16 cellular contexts compared by ENCODE assay signal in genomic region chr13:97436845-97437244, GRCh38. TPM values are rescaled to one million over a fixed set of nuclear protein-coding genes. Genes with fewer than 3 reads are reported as not detected.
A peak's percentile ranks its signal among the peaks of the same experiment; 100 is the strongest.
DNase-seq lines count a peak whose midpoint lies in the region; ATAC-seq, FAIRE-seq and TF ChIP-seq lines count a peak whose summit lies in the region.
"Had no signal": no experiment of that assay in that cellular context is flagged by ENCODE, and none has a peak within 500 bp of the region (broad histone marks: within the 10 kb centered on the region; RNA-seq: fewer than 3 reads in every experiment).

No MANE protein-coding gene starts in this region.

- no peak for DNase-seq in HepG2 (ENCODE audit: low spot score)
- DNase-seq in right lobe of liver, result no peak
- DNase-seq in K562 (ENCODE audit: extremely low read depth in 1 of 4, low spot score in 3 of 4), result no peak
- DNase-seq in memory B cell (ENCODE audit: low spot score in 2 of 2), result no peak
- DNase-seq in activated naive CD4-positive, alpha-beta T cell treated with anti-CD3 and anti-CD28 coated beads, Interleukin-2, amount 50 U/mL, for 16 hours, result no peak
- no peak for DNase-seq in stimulated activated CD4-positive, alpha-beta T cell treated with anti-CD3 and anti-CD28 coated beads, Interleukin-4, amount 100 ng/mL, for 24 hours
- no peak for DNase-seq in foreskin melanocyte
- no peak for DNase-seq in endothelial cell (ENCODE audit: low spot score)
- DNase-seq: activated CD4-positive, alpha-beta T cell treated with anti-CD3 and anti-CD28 coated beads, Interleukin-2, amount 50 U/mL, for 1 hour; brain microvascular endothelial cell; DMS153; NCI-H1436; NCI-H524; transverse colon had no signal

- H4K20me1 ChIP-seq in HepG2 (ENCODE audit: insufficient read depth, low read length) (no peaks in the 10 kb centered on the region), K562 (replicated peaks; ENCODE audit: control insufficient read depth, insufficient read depth, low read length) (no peaks in the 10 kb centered on the region)

- intact Hi-C loops in HepG2 (cut with micrococcal nuclease; ENCODE audit: unreplicated experiment), result loop anchor here (10.0 kb wide), 1 partner anchor 212 kb away; the partner anchor contains the start of gene MBNL2
- intact Hi-C loops in right lobe of liver (cut with DNase I), result no loop called here
- intact Hi-C loops in K562 (cut with micrococcal nuclease), result loop anchor here (10.0 kb wide), 2 partner anchors 212 to 1762 kb away; partner anchors contain the start of genes DNAJC3 and MBNL2

- TF ChIP-seq EP300 in HepG2 (IDR thresholded peaks at IDR 0.05; ENCODE audit: low read depth in 2 of 2, low read length in 2 of 2) (no peak), HepG2 (CRISPR knock-in tag; IDR thresholded peaks at IDR 0.05; ENCODE audit: borderline replicate concordance) (no peak), K562 (IDR thresholded peaks at IDR 0.05; ENCODE audit: low read length) (no peak)

- H3K4me1 ChIP-seq in HepG2 (ENCODE audit: insufficient read depth, low read length) (peaks cover 48% of the 10 kb centered on the region), right lobe of liver (peaks cover 0 to 12% (median 1%) of the 10 kb centered on the region in 4 donors), K562 (replicated peaks in 1 of 2; ENCODE audit: control insufficient read depth in 2 of 2, insufficient read depth in 2 of 2, low read length in 2 of 2) (peaks cover 6 to 16% of the 10 kb centered on the region in 2 experiments; a peak in 4 of 5 replicates)

- H3K9ac ChIP-seq in HepG2 (ENCODE audit: insufficient read depth, low read depth, low read length) (no peak overlapping the region), K562 (ENCODE audit: insufficient read depth in 1 of 2, low read depth in 2 of 2, low read length in 2 of 2) (no peak overlapping the region)

- CTCF ChIA-PET in HepG2 (lab: Yijun Ruan, JAX; ENCODE audit: low intra/inter-chr PET ratio, low total read pairs), result no interaction called here
- CTCF ChIA-PET in K562 (lab: Yijun Ruan, JAX; ENCODE audit: low intra/inter-chr PET ratio), result no interaction called here

- H3K27ac Mint-ChIP-seq in memory B cell, result peak overlapping the region; percentile 11
- H3K27ac Mint-ChIP-seq in endothelial cell (ENCODE audit: unreplicated experiment), result no peak overlapping the region
- H3K27ac Mint-ChIP-seq: activated T-helper 2 cell treated with anti-CD3 and anti-CD28 coated beads, Interferon-gamma antibody, Interleukin-2, Interleukin-4, amounts not matched to agents 10 μg/mL and 5 μg/mL and 100 μg/mL, durations not matched to agents 14 hours and 24 hours and 36 hours had no signal

- in situ Hi-C loops in HepG2 (cut with HindIII; ENCODE audit: extremely low pct_ligation_motif_present, low pct_unique_long_range_greater_than_20kb) (no loop called here), K562 (cut with MboI) (no loop called here)

- no peak overlapping the region for H3K27ac ChIP-seq in HepG2 (ENCODE audit: extremely low read length, insufficient read depth, low read length)
- H3K27ac ChIP-seq in right lobe of liver, result no peak overlapping the region
- H3K27ac ChIP-seq in K562 (ENCODE audit: extremely low read depth, low read depth, low read length), result no peak overlapping the region
- H3K27ac ChIP-seq: brain microvascular endothelial cell, transverse colon had no signal

- H3K27me3 ChIP-seq in HepG2 (ENCODE audit: control insufficient read depth in 1 of 2, insufficient read depth in 2 of 2, low read length in 2 of 2) (no peaks in the 10 kb centered on the region), right lobe of liver (no peaks in the 10 kb centered on the region), K562 (ENCODE audit: control insufficient read depth in 2 of 2, insufficient read depth in 2 of 2, low read length in 2 of 2) (no peaks in the 10 kb centered on the region)
- H3K27me3 ChIP-seq: brain microvascular endothelial cell, transverse colon had no signal

- no peak overlapping the region for H3K4me3 Mint-ChIP-seq in memory B cell
- no peak overlapping the region for H3K4me3 Mint-ChIP-seq in endothelial cell (ENCODE audit: unreplicated experiment)

- ATAC-seq in HepG2 (no peak), right lobe of liver (no peak), K562 (no peak), memory B cell (ENCODE audit: low read depth) (no peak)

- TF ChIP-seq CTCF in HepG2 (CRISPR knock-in tag; IDR thresholded peaks at IDR 0.05), result no peak
- TF ChIP-seq CTCF in right lobe of liver (IDR thresholded peaks at IDR 0.05), result no peak
- TF ChIP-seq CTCF in K562 (IDR thresholded peaks at IDR 0.05 in 2 of 3, conservative IDR thresholded peaks at IDR 0.05 in 1 of 3; ENCODE audit: insufficient read depth in 2 of 3, low read depth in 1 of 3, low read length in 3 of 3), result no peak
- no peak for TF ChIP-seq CTCF in endothelial cell (IDR thresholded peaks at IDR 0.05; ENCODE audit: unreplicated experiment)

- WGBS in HepG2 (ENCODE audit: low lambda C conversion rate), result 98% methylated on average over 2 of the region's 2 CpGs
- WGBS in right lobe of liver (ENCODE audit: insufficient coverage, low coverage, low lambda C conversion rate, missing lambda C conversion rate), result 80% methylated on average over 2 of the region's 2 CpGs
- 84% methylated on average over 2 of the region's 2 CpGs for WGBS in K562 (ENCODE audit: insufficient coverage, low coverage, missing lambda C conversion rate)

- BruUV-seq in HepG2 (replicated peaks; lab: Mats Ljungman, UMichigan), result no TSS peak
- BruUV-seq in K562 (replicated peaks; lab: Mats Ljungman, UMichigan), result no TSS peak

- TF ChIP-seq POLR2A in HepG2 (IDR thresholded peaks at IDR 0.05; ENCODE audit: insufficient read depth in 1 of 2, low read depth in 2 of 2, low read length in 2 of 2) (no peak), right lobe of liver (IDR thresholded peaks at IDR 0.05) (no peak), K562 (conservative IDR thresholded peaks at IDR 0.05) (no peak)

- H3K79me2 ChIP-seq in HepG2 (ENCODE audit: insufficient read depth, low read length), result peaks cover 32% of the 10 kb centered on the region
- H3K79me2 ChIP-seq in K562 (ENCODE audit: control insufficient read depth, insufficient read depth, low read length), result peaks cover 24% of the 10 kb centered on the region

- no peaks in the 10 kb centered on the region for H3K36me3 Mint-ChIP-seq in memory B cell
- peaks cover 4% of the 10 kb centered on the region for H3K36me3 Mint-ChIP-seq in endothelial cell (ENCODE audit: low read depth, unreplicated experiment)

- H3K9me1 ChIP-seq in K562 (ENCODE audit: control insufficient read depth, insufficient read depth, low read length), result no peaks in the 10 kb centered on the region

- FAIRE-seq in HepG2 (lab: Jason Lieb, UNC) (no peak), K562 (lab: Jason Lieb, UNC) (no peak)
- FAIRE-seq: RCC 7860 had no signal

- peaks cover 15% of the 10 kb centered on the region for H3K4me1 Mint-ChIP-seq in memory B cell
- peaks cover 22% of the 10 kb centered on the region for H3K4me1 Mint-ChIP-seq in endothelial cell (ENCODE audit: unreplicated experiment)

- TF ChIP-seq RAD21 in HepG2 (CRISPR knock-in tag; IDR thresholded peaks at IDR 0.05) (no peak), K562 (CRISPR knock-in tag; conservative IDR thresholded peaks at IDR 0.05 in 1 of 2, IDR thresholded peaks at IDR 0.05 in 1 of 2) (no peak)

- H2AFZ ChIP-seq in HepG2 (ENCODE audit: low read length), result no peak overlapping the region
- H2AFZ ChIP-seq in K562 (ENCODE audit: low read depth, low read length), result no peak overlapping the region

- H3K36me3 ChIP-seq in HepG2 (replicated peaks in 1 of 2; ENCODE audit: control insufficient read depth in 1 of 2, insufficient read depth in 2 of 2, low read length in 2 of 2) (peaks cover 0 to 5% of the 10 kb centered on the region in 2 experiments; a peak in 1 of 5 replicates), right lobe of liver (no peaks in the 10 kb centered on the region), K562 (ENCODE audit: control insufficient read depth, insufficient read depth, low read length) (no peaks in the 10 kb centered on the region)
- H3K36me3 ChIP-seq: brain microvascular endothelial cell, transverse colon had no signal

- no peaks in the 10 kb centered on the region for H3K27me3 Mint-ChIP-seq in memory B cell
- peaks cover 11% of the 10 kb centered on the region for H3K27me3 Mint-ChIP-seq in endothelial cell (ENCODE audit: unreplicated experiment)

- H3K9me3 ChIP-seq in HepG2 (ENCODE audit: low read length) (no peaks in the 10 kb centered on the region), right lobe of liver (no peaks in the 10 kb centered on the region), K562 (replicated peaks; ENCODE audit: control insufficient read depth, insufficient read depth, low read depth, low read length) (no peaks in the 10 kb centered on the region; the same call in 1 of the 2 replicates)
- H3K9me3 ChIP-seq: transverse colon had no signal

- H3K4me2 ChIP-seq in HepG2 (ENCODE audit: low read depth, low read length) (peak overlapping the region; percentile 92; the same call in 1 of the 2 replicates), K562 (ENCODE audit: insufficient read depth, low read length) (no peak overlapping the region)

- POLR2A ChIA-PET in HepG2 (lab: Yijun Ruan, JAX), result no interaction called here
- POLR2A ChIA-PET in K562 (lab: Yijun Ruan, JAX), result interaction anchor here (0.5 to 0.6 kb wide), 2 partner anchors 104 to 210 kb away, joined by 3 read pairs; no protein-coding TSS in a partner anchor

- no peak overlapping the region for H3K4me3 ChIP-seq in HepG2 (replicated peaks in 1 of 3; ENCODE audit: insufficient read depth in 1 of 3, low read depth in 2 of 3, low read length in 3 of 3)
- no peak overlapping the region for H3K4me3 ChIP-seq in right lobe of liver
- H3K4me3 ChIP-seq in K562, result no peak overlapping the region
- H3K4me3 ChIP-seq: transverse colon had no signal

- H3K9me3 Mint-ChIP-seq in memory B cell (no peaks in the 10 kb centered on the region), endothelial cell (ENCODE audit: unreplicated experiment) (no peaks in the 10 kb centered on the region)
- H3K9me3 Mint-ChIP-seq: activated T-helper 2 cell treated with anti-CD3 and anti-CD28 coated beads, Interferon-gamma antibody, Interleukin-2, Interleukin-4, amounts not matched to agents 10 μg/mL and 5 μg/mL and 100 μg/mL, durations not matched to agents 14 hours and 24 hours and 36 hours had no signal

RNA-seq across cellular contexts. Expression of gene RAP2A, which starts 2.9 kb away (rescaled TPM):
- total RNA-seq in HepG2 (2016; rRNA removed; fragmentation: Illumina TruSeq; extraction: Trizol), result 23.1 and 31.2 TPM in 2 replicates
- total RNA-seq in HepG2 (2016; cell fraction: cytosol; rRNA removed; fragmentation: Illumina TruSeq; extraction: Trizol; ENCODE audit: low read depth), result 8.2 and 8.3 TPM in 2 replicates
- total RNA-seq in HepG2 (2016; cell fraction: insoluble cytoplasmic fraction; rRNA removed; fragmentation: Illumina TruSeq; extraction: Trizol), result 22.5 and 27.5 TPM in 2 replicates
- total RNA-seq in HepG2 (2016; cell fraction: membrane; rRNA removed; fragmentation: Illumina TruSeq; extraction: Trizol), result 37.9 and 44.9 TPM in 2 replicates
- total RNA-seq in HepG2 (2016; cell fraction: nucleus; rRNA removed; fragmentation: Illumina TruSeq; extraction: Trizol), result 11.6 and 12.3 TPM in 2 replicates
- polyA plus RNA-seq in HepG2 (2011; rRNA removed), result 9.9 and 10.3 TPM in 2 replicates
- 3.2 and 5.4 TPM in 2 replicates for polyA plus RNA-seq in HepG2 (2011; cell fraction: cytosol; rRNA removed)
- polyA plus RNA-seq in HepG2 (2011; cell fraction: nucleus; rRNA removed), result 3.2 and 3.5 TPM in 2 replicates
- polyA plus RNA-seq in HepG2 (2012), result 11.4 and 12.1 TPM in 2 replicates
- 8.7 and 9.1 TPM in 2 replicates for polyA plus RNA-seq in HepG2 (2016; cell fraction: cytosol; fragmentation: Illumina TruSeq; extraction: Trizol; ENCODE audit: low read depth)
- 23.3 and 25.3 TPM in 2 replicates for polyA plus RNA-seq in HepG2 (2016; cell fraction: insoluble cytoplasmic fraction; fragmentation: Illumina TruSeq; extraction: Trizol; ENCODE audit: low read depth)
- polyA plus RNA-seq in HepG2 (2016; cell fraction: membrane; fragmentation: Illumina TruSeq; extraction: Trizol; ENCODE audit: low read depth), result 20.5 and 25.5 TPM in 2 replicates
- polyA plus RNA-seq in HepG2 (2016; cell fraction: nucleus; fragmentation: Illumina TruSeq; extraction: Trizol; ENCODE audit: insufficient read depth, low read depth), result 12.6 TPM in 2 replicates
- polyA minus RNA-seq in HepG2 (2011; rRNA and poly(A)+ RNA removed; ENCODE audit: low replicate concordance), result 44.2 and 45.5 TPM in 2 replicates
- polyA minus RNA-seq in HepG2 (2011; cell fraction: cytosol; rRNA and poly(A)+ RNA removed), result 14.5 and 18.9 TPM in 2 replicates
- polyA minus RNA-seq in HepG2 (2011; cell fraction: nucleus; rRNA and poly(A)+ RNA removed), result 12.9 and 17.0 TPM in 2 replicates
- total RNA-seq in right lobe of liver, result 10 to 100 TPM in 1 of 6 experiments, 1 to 10 TPM in 5; 7.4 to 16.5 (median 8.8) TPM
- total RNA-seq in K562 (2011; cell fraction: chromatin; rRNA removed; ENCODE audit: low replicate concordance), result 2.9 and 4.2 TPM in 2 replicates
- total RNA-seq in K562 (2011; cell fraction: nucleolus; rRNA removed), result 2.5 and 3.5 TPM in 2 replicates
- 2.7 and 3.7 TPM in 2 replicates for total RNA-seq in K562 (2011; cell fraction: nucleoplasm; rRNA removed)
- total RNA-seq in K562 (2014; rRNA removed), result 4.5 and 6.3 TPM in 2 replicates
- total RNA-seq in K562 (2014; rRNA removed; fragmentation: Illumina TruSeq; extraction: Trizol), result 9.0 and 9.1 TPM in 2 replicates
- total RNA-seq in K562 (2015; rRNA removed; fragmentation: Illumina TruSeq; extraction: Trizol), result 7.2 and 8.3 TPM in 2 replicates
- 9.3 and 11.7 TPM in 2 replicates for total RNA-seq in K562 (2021)
- 5.6 and 8.7 TPM in 2 replicates for polyA plus RNA-seq in K562 (2011; rRNA removed)
- 1.1 and 2.3 TPM in 2 replicates for polyA plus RNA-seq in K562 (2011; cell fraction: cytosol; rRNA removed)
- polyA plus RNA-seq in K562 (2011; cell fraction: nucleus; rRNA removed), result 2.2 and 5.6 TPM in 2 replicates
- polyA plus RNA-seq in K562 (2012), result 4.5 and 5.8 TPM in 2 replicates
- polyA plus RNA-seq in K562 (2014; fragmentation: Illumina TruSeq; extraction: Trizol), result 5.2 and 5.8 TPM in 2 replicates
- 1 to 10 TPM; 1.8 to 2.3 TPM for polyA plus RNA-seq in K562 (2014; fragmentation: Nextera tagmentation; extraction: Ambion mirVana)
- polyA plus RNA-seq in K562 (2014; rRNA removed), result 2.7 and 3.2 TPM in 2 replicates
- 6.3 and 8.2 TPM in 2 replicates for polyA minus RNA-seq in K562 (2011; rRNA and poly(A)+ RNA removed)
- polyA minus RNA-seq in K562 (2011; cell fraction: cytosol; rRNA and poly(A)+ RNA removed), result 4.5 and 7.2 TPM in 2 replicates
- 5.4 and 7.9 TPM in 2 replicates for polyA minus RNA-seq in K562 (2011; cell fraction: nucleus; rRNA and poly(A)+ RNA removed)
- 52.3 TPM for total RNA-seq in endothelial cell (ENCODE audit: unreplicated experiment)

Comparison
In these comparisons a context has a peak if more than half of its experiments do, and no peak if none do; other contexts are left out.
1. intact Hi-C loops: an anchor here in HepG2 (10.0 kb wide) and K562 (10.0 kb wide); none called in right lobe of liver.
2. Of the 241 proteins assayed by ChIP-seq in both HepG2 and K562: peak only in HepG2: MAFK; only in K562: none; in both: MAFF; in neither: 239.